1 cellular context compared by ENCODE assay signal in genomic region chr1:174166530-174167328, GRCh38.
A peak's percentile ranks its signal among the peaks of the same experiment; 100 is the strongest.
TF ChIP-seq lines count a peak whose summit lies in the region.

No MANE protein-coding gene starts in this region.

TF ChIP-seq in K562, 482 proteins besides CTCF, POLR2A, EP300 and RAD21 (continued from another document and continues in another):
- TF ChIP-seq ZMIZ1 (IDR thresholded peaks at IDR 0.05; ENCODE audit: low read depth in 2 of 2, low read length in 2 of 2) (peak in 1 of 2 experiments; percentile 78; a peak in 2 of 4 replicates), ZNF253 (CRISPR knock-in tag; conservative IDR thresholded peaks at IDR 0.05) (no peak), RCOR1 (IDR thresholded peaks at IDR 0.05; ENCODE audit: borderline replicate concordance in 1 of 2, low read depth in 2 of 2, low read length in 2 of 2) (peak; percentile 37 to 82; a peak in 3 of 4 replicates), HNRNPLL (IDR thresholded peaks at IDR 0.05; ENCODE audit: low read depth, low read length, poor library complexity, severe bottlenecking) (no peak), SNRNP70 (optimal IDR thresholded peaks at IDR 0.05; ENCODE audit: low read depth, low read length) (no peak), TBL1XR1 (IDR thresholded peaks at IDR 0.05; ENCODE audit: low read length in 2 of 2) (peak; percentile 59 to 91; a peak in 3 of 4 replicates), BDP1 (IDR thresholded peaks at IDR 0.05; ENCODE audit: insufficient read depth, insufficient read length) (no peak), SRSF3 (IDR thresholded peaks at IDR 0.05; ENCODE audit: insufficient read depth, low read length) (no peak), CREB3L1 (IDR thresholded peaks at IDR 0.05; ENCODE audit: borderline replicate concordance, low read depth) (no peak), ZNF41 (CRISPR knock-in tag; conservative IDR thresholded peaks at IDR 0.05) (peak; percentile 69), MNT (conservative IDR thresholded peaks at IDR 0.05) (peak in 1 of 2 experiments; percentile 70), NFIC (IDR thresholded peaks at IDR 0.05) (peak; percentile 78), TEAD4 (IDR thresholded peaks at IDR 0.05; ENCODE audit: low read length) (peak; percentile 97), TEAD4 (CRISPR knock-in tag; IDR thresholded peaks at IDR 0.05; ENCODE audit: borderline replicate concordance) (no peak), EP400 (IDR thresholded peaks at IDR 0.05) (peak; percentile 61), ADNP (tag; IDR thresholded peaks at IDR 0.05) (peak; percentile 82), ZNF584 (CRISPR knock-in tag; IDR thresholded peaks at IDR 0.05; ENCODE audit: low read depth) (peak; percentile 80), BACH1 (tag; IDR thresholded peaks at IDR 0.05) (peak; percentile 46; the same call in 1 of the 2 replicates), E2F6 (IDR thresholded peaks at IDR 0.05; ENCODE audit: borderline replicate concordance in 1 of 2, extremely low read depth in 1 of 2, insufficient read depth in 1 of 2, insufficient read length in 1 of 2, low read depth in 1 of 2, low read length in 1 of 2, poor library complexity in 1 of 2, severe bottlenecking in 1 of 2) (peak; percentile 89 to 92), ZNF695 (CRISPR knock-in tag; IDR thresholded peaks at IDR 0.05) (no peak), ILK (tag; IDR thresholded peaks at IDR 0.05; ENCODE audit: borderline replicate concordance, low read depth) (no peak), ZNF140 (CRISPR knock-in tag; IDR thresholded peaks at IDR 0.05) (peak; percentile 59; the same call in 1 of the 2 replicates), PRDM10 (IDR thresholded peaks at IDR 0.05; ENCODE audit: partially characterized antibody) (peak; percentile 86), CBX3 (IDR thresholded peaks at IDR 0.05; ENCODE audit: borderline replicate concordance in 1 of 2, low read length in 2 of 2) (peak in 1 of 2 experiments; percentile 91; a peak in 2 of 3 replicates), KDM1A (IDR thresholded peaks at IDR 0.05) (peak; percentile 77 to 80), CBFA2T2 (conservative IDR thresholded peaks at IDR 0.05) (peak; percentile 94), NR2C2 (CRISPR knock-in tag; IDR thresholded peaks at IDR 0.05) (no peak), NR2C2 (tag; IDR thresholded peaks at IDR 0.05) (peak; percentile 72), POLR2AphosphoS5 (IDR thresholded peaks at IDR 0.05; ENCODE audit: control insufficient read depth, insufficient read depth, low read depth, low read length) (peak; percentile 94), SPI1 (IDR thresholded peaks at IDR 0.05; ENCODE audit: borderline replicate concordance, low read depth, low read length) (no peak), MYNN (IDR thresholded peaks at IDR 0.05) (peak; percentile 79), MYNN (CRISPR knock-in tag; IDR thresholded peaks at IDR 0.05) (no peak), ELF1 (tag; IDR thresholded peaks at IDR 0.05) (no peak), SMARCB1 (IDR thresholded peaks at IDR 0.05; ENCODE audit: insufficient read length, low read depth) (peak; percentile 89), FOXM1 (IDR thresholded peaks at IDR 0.05; ENCODE audit: low read depth) (peak; percentile 94), FOXM1 (CRISPR knock-in tag; IDR thresholded peaks at IDR 0.05; ENCODE audit: low read depth) (no peak), ZNF592 (IDR thresholded peaks at IDR 0.05) (peak; percentile 95), ZNF707 (CRISPR knock-in tag; conservative IDR thresholded peaks at IDR 0.05) (0 out of 2 replicates have a peak, but pooled peaks have one; percentile 27), BRD9 (IDR thresholded peaks at IDR 0.05; ENCODE audit: low read depth, partially characterized antibody) (no peak), MIER1 (IDR thresholded peaks at IDR 0.05; ENCODE audit: low read depth) (no peak; the same call in 1 of the 2 replicates), TARDBP (IDR thresholded peaks at IDR 0.05) (no peak), MBD2 (IDR thresholded peaks at IDR 0.05; ENCODE audit: borderline replicate concordance, low read depth) (0 out of 2 replicates have a peak, but pooled peaks have one; percentile 19), C11orf30 (IDR thresholded peaks at IDR 0.05; ENCODE audit: low read depth) (peak; percentile 99), NUFIP1 (IDR thresholded peaks at IDR 0.05; ENCODE audit: partially characterized antibody) (no peak), CHD2 (IDR thresholded peaks at IDR 0.05; ENCODE audit: low read depth, low read length) (no peak), NFRKB (IDR thresholded peaks at IDR 0.05; ENCODE audit: low read depth) (peak; percentile 42; the same call in 1 of the 2 replicates), PHB2 (IDR thresholded peaks at IDR 0.05; ENCODE audit: low read depth) (peak; percentile 54; the same call in 1 of the 2 replicates)
